In genomic region chr7:143256932-143257331, GRCh38 we compare ENCODE assay signal across 1 cellular context.
TF ChIP-seq lines count a peak whose summit lies in the region.

No MANE protein-coding gene starts in this region.

TF ChIP-seq in K562, 482 proteins besides CTCF, POLR2A, EP300 and RAD21 (continued from another document and continues in another):
- TF ChIP-seq REST (CRISPR knock-in tag; IDR thresholded peaks at IDR 0.05; ENCODE audit: low read depth): no peak
- no peak for TF ChIP-seq TBL1XR1 (IDR thresholded peaks at IDR 0.05; ENCODE audit: low read length in 2 of 2)
- TF ChIP-seq KAT8 (IDR thresholded peaks at IDR 0.05; ENCODE audit: low read depth): no peak
- TF ChIP-seq HIVEP1 (CRISPR knock-in tag; IDR thresholded peaks at IDR 0.05): no peak
- TF ChIP-seq TAF15 (IDR thresholded peaks at IDR 0.05; ENCODE audit: low read depth, low read length): no peak
- TF ChIP-seq NR0B1 (IDR thresholded peaks at IDR 0.05; ENCODE audit: partially characterized antibody): no peak
- no peak for TF ChIP-seq SAFB2 (IDR thresholded peaks at IDR 0.05; ENCODE audit: borderline replicate concordance, low read depth, low read length, severe bottlenecking)
- TF ChIP-seq ZNF324 (CRISPR knock-in tag; IDR thresholded peaks at IDR 0.05): no peak
- no peak for TF ChIP-seq ZNF512 (tag; IDR thresholded peaks at IDR 0.05)
- TF ChIP-seq RBFOX2 (IDR thresholded peaks at IDR 0.05; ENCODE audit: low read depth, low read length): no peak
- no peak for TF ChIP-seq BHLHE40 (IDR thresholded peaks at IDR 0.05; ENCODE audit: low read length)
- no peak for TF ChIP-seq KAT7 (CRISPR knock-in tag; IDR thresholded peaks at IDR 0.05; ENCODE audit: borderline replicate concordance)
- TF ChIP-seq NFE2L1 (tag; IDR thresholded peaks at IDR 0.05; ENCODE audit: borderline replicate concordance, low read depth): no peak
- no peak for TF ChIP-seq ZNF589 (CRISPR knock-in tag; IDR thresholded peaks at IDR 0.05; ENCODE audit: low read depth)
- TF ChIP-seq ZNF12 (CRISPR knock-in tag; IDR thresholded peaks at IDR 0.05): no peak
- no peak for TF ChIP-seq PHF21A (IDR thresholded peaks at IDR 0.05; ENCODE audit: borderline replicate concordance, low read depth)
- no peak for TF ChIP-seq ZNF584 (CRISPR knock-in tag; IDR thresholded peaks at IDR 0.05; ENCODE audit: low read depth)
- no peak for TF ChIP-seq POLR2H (tag; IDR thresholded peaks at IDR 0.05; ENCODE audit: low read depth)
- TF ChIP-seq THAP12 (CRISPR knock-in tag; IDR thresholded peaks at IDR 0.05): no peak
- no peak for TF ChIP-seq FIP1L1 (IDR thresholded peaks at IDR 0.05; ENCODE audit: low read depth, low read length, poor library complexity, severe bottlenecking)
- no peak for TF ChIP-seq E2F5 (CRISPR knock-in tag; IDR thresholded peaks at IDR 0.05)
- TF ChIP-seq GMEB1 (CRISPR knock-in tag; IDR thresholded peaks at IDR 0.05): no peak
- TF ChIP-seq POLR3G (IDR thresholded peaks at IDR 0.05; ENCODE audit: extremely low read depth, insufficient read length, insufficient replicate concordance): no peak
- TF ChIP-seq TRIM24 (IDR thresholded peaks at IDR 0.05): peak in 1 of 2 experiments; percentile 44; a peak in 1 of 4 replicates
- no peak for TF ChIP-seq HNRNPK (IDR thresholded peaks at IDR 0.05; ENCODE audit: low read depth, low read length, poor library complexity, severe bottlenecking)
- TF ChIP-seq POLR2G (IDR thresholded peaks at IDR 0.05; ENCODE audit: low read depth, low read length): no peak
- 0 out of 2 replicates have a peak, but pooled peaks have one; percentile 14 for TF ChIP-seq DNMT1 (IDR thresholded peaks at IDR 0.05)
- no peak for TF ChIP-seq HMG20A (CRISPR knock-in tag; conservative IDR thresholded peaks at IDR 0.05)
- no peak for TF ChIP-seq FOXJ2 (tag; IDR thresholded peaks at IDR 0.05)
- no peak for TF ChIP-seq ZNF408 (CRISPR knock-in tag; IDR thresholded peaks at IDR 0.05; ENCODE audit: low read depth)
- no peak for TF ChIP-seq CBX8 (IDR thresholded peaks at IDR 0.05; ENCODE audit: borderline replicate concordance, extremely low read depth, low read depth, low read length, poor library complexity, severe bottlenecking)
- TF ChIP-seq RAD51 (IDR thresholded peaks at IDR 0.05; ENCODE audit: borderline replicate concordance, low read depth): no peak
- no peak for TF ChIP-seq VEZF1 (CRISPR knock-in tag; IDR thresholded peaks at IDR 0.05)
- TF ChIP-seq EWSR1 (IDR thresholded peaks at IDR 0.05; ENCODE audit: borderline replicate concordance, low read depth, partially characterized antibody): no peak
- no peak for TF ChIP-seq ZNF134 (CRISPR knock-in tag; conservative IDR thresholded peaks at IDR 0.05)
- no peak for TF ChIP-seq ZNF124 (CRISPR knock-in tag; IDR thresholded peaks at IDR 0.05)
- no peak for TF ChIP-seq MIER1 (IDR thresholded peaks at IDR 0.05; ENCODE audit: low read depth)
- TF ChIP-seq NFATC3 (IDR thresholded peaks at IDR 0.05): no peak
- TF ChIP-seq KLF13 (tag; IDR thresholded peaks at IDR 0.05; ENCODE audit: borderline replicate concordance, low read depth): no peak
- TF ChIP-seq ATF7 (IDR thresholded peaks at IDR 0.05): peak; percentile 36; the same call in 1 of the 2 replicates
- no peak for TF ChIP-seq ZNF174 (CRISPR knock-in tag; IDR thresholded peaks at IDR 0.05)
- TF ChIP-seq CHD4 (IDR thresholded peaks at IDR 0.05; ENCODE audit: insufficient read depth, insufficient replicate concordance, low read depth, low read length, poor library complexity, severe bottlenecking): no peak
- no peak for TF ChIP-seq ZNF398 (CRISPR knock-in tag; IDR thresholded peaks at IDR 0.05)
- TF ChIP-seq ATF2 (CRISPR knock-in tag; IDR thresholded peaks at IDR 0.05): no peak
- TF ChIP-seq HEY1 (CRISPR knock-in tag; IDR thresholded peaks at IDR 0.05; ENCODE audit: borderline replicate concordance): no peak
- no peak for TF ChIP-seq MCM3 (IDR thresholded peaks at IDR 0.05)
- no peak for TF ChIP-seq E2F3 (CRISPR knock-in tag; IDR thresholded peaks at IDR 0.05)
- peak; percentile 86 for TF ChIP-seq TCF3 (CRISPR knock-in tag; IDR thresholded peaks at IDR 0.05)
- no peak for TF ChIP-seq YY1 (IDR thresholded peaks at IDR 0.05; ENCODE audit: borderline replicate concordance in 1 of 3, control insufficient read depth in 1 of 3, extremely low read depth in 1 of 3, insufficient read depth in 3 of 3, insufficient read length in 1 of 3, insufficient replicate concordance in 2 of 3, low read depth in 1 of 3, low read length in 2 of 3)
- no peak for TF ChIP-seq HBP1 (CRISPR knock-in tag; IDR thresholded peaks at IDR 0.05)
- TF ChIP-seq SRSF9 (IDR thresholded peaks at IDR 0.05; ENCODE audit: borderline replicate concordance, low read depth, low read length): no peak
- no peak for TF ChIP-seq ZNF253 (CRISPR knock-in tag; conservative IDR thresholded peaks at IDR 0.05)
- no peak for TF ChIP-seq FOXP1 (CRISPR knock-in tag; IDR thresholded peaks at IDR 0.05)
